Comparison of ENCODE assay signal across 1 cellular context in the genomic region with DNA sequence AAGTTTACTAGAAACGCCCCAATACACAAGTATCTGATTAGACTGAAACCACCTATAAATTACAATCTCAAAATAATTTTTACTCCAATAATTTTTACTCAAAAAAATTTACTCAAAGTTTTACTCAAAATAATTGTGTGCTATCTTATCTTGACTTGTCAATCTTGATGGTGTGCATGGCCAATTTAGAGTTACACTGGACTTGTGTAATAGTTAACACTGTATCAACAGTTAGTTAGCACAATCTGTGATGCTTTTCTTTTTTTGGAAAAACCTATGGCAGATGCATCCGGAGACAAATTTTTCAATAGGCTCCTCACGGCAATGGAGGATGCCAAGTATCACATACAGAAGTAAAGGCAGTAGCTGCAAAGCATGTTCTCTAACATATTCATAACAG.
TF ChIP-seq lines count a peak whose summit lies in the region.

No MANE protein-coding gene starts in this region.

TF ChIP-seq in K562, 482 proteins besides CTCF, POLR2A, EP300 and RAD21 (continued from another document and continues in another):
- TF ChIP-seq, protein P1, sequence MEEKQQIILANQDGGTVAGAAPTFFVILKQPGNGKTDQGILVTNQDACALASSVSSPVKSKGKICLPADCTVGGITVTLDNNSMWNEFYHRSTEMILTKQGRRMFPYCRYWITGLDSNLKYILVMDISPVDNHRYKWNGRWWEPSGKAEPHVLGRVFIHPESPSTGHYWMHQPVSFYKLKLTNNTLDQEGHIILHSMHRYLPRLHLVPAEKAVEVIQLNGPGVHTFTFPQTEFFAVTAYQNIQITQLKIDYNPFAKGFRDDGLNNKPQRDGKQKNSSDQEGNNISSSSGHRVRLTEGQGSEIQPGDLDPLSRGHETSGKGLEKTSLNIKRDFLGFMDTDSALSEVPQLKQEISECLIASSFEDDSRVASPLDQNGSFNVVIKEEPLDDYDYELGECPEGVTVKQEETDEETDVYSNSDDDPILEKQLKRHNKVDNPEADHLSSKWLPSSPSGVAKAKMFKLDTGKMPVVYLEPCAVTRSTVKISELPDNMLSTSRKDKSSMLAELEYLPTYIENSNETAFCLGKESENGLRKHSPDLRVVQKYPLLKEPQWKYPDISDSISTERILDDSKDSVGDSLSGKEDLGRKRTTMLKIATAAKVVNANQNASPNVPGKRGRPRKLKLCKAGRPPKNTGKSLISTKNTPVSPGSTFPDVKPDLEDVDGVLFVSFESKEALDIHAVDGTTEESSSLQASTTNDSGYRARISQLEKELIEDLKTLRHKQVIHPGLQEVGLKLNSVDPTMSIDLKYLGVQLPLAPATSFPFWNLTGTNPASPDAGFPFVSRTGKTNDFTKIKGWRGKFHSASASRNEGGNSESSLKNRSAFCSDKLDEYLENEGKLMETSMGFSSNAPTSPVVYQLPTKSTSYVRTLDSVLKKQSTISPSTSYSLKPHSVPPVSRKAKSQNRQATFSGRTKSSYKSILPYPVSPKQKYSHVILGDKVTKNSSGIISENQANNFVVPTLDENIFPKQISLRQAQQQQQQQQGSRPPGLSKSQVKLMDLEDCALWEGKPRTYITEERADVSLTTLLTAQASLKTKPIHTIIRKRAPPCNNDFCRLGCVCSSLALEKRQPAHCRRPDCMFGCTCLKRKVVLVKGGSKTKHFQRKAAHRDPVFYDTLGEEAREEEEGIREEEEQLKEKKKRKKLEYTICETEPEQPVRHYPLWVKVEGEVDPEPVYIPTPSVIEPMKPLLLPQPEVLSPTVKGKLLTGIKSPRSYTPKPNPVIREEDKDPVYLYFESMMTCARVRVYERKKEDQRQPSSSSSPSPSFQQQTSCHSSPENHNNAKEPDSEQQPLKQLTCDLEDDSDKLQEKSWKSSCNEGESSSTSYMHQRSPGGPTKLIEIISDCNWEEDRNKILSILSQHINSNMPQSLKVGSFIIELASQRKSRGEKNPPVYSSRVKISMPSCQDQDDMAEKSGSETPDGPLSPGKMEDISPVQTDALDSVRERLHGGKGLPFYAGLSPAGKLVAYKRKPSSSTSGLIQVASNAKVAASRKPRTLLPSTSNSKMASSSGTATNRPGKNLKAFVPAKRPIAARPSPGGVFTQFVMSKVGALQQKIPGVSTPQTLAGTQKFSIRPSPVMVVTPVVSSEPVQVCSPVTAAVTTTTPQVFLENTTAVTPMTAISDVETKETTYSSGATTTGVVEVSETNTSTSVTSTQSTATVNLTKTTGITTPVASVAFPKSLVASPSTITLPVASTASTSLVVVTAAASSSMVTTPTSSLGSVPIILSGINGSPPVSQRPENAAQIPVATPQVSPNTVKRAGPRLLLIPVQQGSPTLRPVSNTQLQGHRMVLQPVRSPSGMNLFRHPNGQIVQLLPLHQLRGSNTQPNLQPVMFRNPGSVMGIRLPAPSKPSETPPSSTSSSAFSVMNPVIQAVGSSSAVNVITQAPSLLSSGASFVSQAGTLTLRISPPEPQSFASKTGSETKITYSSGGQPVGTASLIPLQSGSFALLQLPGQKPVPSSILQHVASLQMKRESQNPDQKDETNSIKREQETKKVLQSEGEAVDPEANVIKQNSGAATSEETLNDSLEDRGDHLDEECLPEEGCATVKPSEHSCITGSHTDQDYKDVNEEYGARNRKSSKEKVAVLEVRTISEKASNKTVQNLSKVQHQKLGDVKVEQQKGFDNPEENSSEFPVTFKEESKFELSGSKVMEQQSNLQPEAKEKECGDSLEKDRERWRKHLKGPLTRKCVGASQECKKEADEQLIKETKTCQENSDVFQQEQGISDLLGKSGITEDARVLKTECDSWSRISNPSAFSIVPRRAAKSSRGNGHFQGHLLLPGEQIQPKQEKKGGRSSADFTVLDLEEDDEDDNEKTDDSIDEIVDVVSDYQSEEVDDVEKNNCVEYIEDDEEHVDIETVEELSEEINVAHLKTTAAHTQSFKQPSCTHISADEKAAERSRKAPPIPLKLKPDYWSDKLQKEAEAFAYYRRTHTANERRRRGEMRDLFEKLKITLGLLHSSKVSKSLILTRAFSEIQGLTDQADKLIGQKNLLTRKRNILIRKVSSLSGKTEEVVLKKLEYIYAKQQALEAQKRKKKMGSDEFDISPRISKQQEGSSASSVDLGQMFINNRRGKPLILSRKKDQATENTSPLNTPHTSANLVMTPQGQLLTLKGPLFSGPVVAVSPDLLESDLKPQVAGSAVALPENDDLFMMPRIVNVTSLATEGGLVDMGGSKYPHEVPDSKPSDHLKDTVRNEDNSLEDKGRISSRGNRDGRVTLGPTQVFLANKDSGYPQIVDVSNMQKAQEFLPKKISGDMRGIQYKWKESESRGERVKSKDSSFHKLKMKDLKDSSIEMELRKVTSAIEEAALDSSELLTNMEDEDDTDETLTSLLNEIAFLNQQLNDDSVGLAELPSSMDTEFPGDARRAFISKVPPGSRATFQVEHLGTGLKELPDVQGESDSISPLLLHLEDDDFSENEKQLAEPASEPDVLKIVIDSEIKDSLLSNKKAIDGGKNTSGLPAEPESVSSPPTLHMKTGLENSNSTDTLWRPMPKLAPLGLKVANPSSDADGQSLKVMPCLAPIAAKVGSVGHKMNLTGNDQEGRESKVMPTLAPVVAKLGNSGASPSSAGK (IDR thresholded peaks at IDR 0.05), result no peak
- TF ChIP-seq, protein P2, sequence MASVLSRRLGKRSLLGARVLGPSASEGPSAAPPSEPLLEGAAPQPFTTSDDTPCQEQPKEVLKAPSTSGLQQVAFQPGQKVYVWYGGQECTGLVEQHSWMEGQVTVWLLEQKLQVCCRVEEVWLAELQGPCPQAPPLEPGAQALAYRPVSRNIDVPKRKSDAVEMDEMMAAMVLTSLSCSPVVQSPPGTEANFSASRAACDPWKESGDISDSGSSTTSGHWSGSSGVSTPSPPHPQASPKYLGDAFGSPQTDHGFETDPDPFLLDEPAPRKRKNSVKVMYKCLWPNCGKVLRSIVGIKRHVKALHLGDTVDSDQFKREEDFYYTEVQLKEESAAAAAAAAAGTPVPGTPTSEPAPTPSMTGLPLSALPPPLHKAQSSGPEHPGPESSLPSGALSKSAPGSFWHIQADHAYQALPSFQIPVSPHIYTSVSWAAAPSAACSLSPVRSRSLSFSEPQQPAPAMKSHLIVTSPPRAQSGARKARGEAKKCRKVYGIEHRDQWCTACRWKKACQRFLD (CRISPR knock-in tag; IDR thresholded peaks at IDR 0.05), result no peak
- TF ChIP-seq ZNF561 (CRISPR knock-in tag; conservative IDR thresholded peaks at IDR 0.05) (no peak), PPARD (CRISPR knock-in tag; IDR thresholded peaks at IDR 0.05) (no peak), MEIS2 (IDR thresholded peaks at IDR 0.05; ENCODE audit: partially characterized antibody) (peak; percentile 93), GABPA (tag; conservative IDR thresholded peaks at IDR 0.05; ENCODE audit: low read depth) (no peak), MCM7 (IDR thresholded peaks at IDR 0.05) (no peak), PHTF2 (CRISPR knock-in tag; IDR thresholded peaks at IDR 0.05) (no peak), ZNF3 (CRISPR knock-in tag; IDR thresholded peaks at IDR 0.05) (no peak), MTA1 (IDR thresholded peaks at IDR 0.05; ENCODE audit: borderline replicate concordance) (no peak), FOXK1 (CRISPR knock-in tag; IDR thresholded peaks at IDR 0.05; ENCODE audit: borderline replicate concordance) (no peak), NCOA1 (IDR thresholded peaks at IDR 0.05; ENCODE audit: low read depth) (no peak)
- TF ChIP-seq, protein P3, sequence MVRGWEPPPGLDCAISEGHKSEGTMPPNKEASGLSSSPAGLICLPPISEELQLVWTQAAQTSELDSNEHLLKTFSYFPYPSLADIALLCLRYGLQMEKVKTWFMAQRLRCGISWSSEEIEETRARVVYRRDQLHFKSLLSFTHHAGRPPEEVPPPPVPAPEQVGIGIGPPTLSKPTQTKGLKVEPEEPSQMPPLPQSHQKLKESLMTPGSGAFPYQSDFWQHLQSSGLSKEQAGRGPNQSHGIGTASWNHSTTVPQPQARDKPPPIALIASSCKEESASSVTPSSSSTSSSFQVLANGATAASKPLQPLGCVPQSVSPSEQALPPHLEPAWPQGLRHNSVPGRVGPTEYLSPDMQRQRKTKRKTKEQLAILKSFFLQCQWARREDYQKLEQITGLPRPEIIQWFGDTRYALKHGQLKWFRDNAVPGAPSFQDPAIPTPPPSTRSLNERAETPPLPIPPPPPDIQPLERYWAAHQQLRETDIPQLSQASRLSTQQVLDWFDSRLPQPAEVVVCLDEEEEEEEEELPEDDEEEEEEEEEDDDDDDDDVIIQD (CRISPR knock-in tag; IDR thresholded peaks at IDR 0.05), result no peak
- TF ChIP-seq, protein P4, sequence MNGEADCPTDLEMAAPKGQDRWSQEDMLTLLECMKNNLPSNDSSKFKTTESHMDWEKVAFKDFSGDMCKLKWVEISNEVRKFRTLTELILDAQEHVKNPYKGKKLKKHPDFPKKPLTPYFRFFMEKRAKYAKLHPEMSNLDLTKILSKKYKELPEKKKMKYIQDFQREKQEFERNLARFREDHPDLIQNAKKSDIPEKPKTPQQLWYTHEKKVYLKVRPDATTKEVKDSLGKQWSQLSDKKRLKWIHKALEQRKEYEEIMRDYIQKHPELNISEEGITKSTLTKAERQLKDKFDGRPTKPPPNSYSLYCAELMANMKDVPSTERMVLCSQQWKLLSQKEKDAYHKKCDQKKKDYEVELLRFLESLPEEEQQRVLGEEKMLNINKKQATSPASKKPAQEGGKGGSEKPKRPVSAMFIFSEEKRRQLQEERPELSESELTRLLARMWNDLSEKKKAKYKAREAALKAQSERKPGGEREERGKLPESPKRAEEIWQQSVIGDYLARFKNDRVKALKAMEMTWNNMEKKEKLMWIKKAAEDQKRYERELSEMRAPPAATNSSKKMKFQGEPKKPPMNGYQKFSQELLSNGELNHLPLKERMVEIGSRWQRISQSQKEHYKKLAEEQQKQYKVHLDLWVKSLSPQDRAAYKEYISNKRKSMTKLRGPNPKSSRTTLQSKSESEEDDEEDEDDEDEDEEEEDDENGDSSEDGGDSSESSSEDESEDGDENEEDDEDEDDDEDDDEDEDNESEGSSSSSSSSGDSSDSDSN (IDR thresholded peaks at IDR 0.05; ENCODE audit: borderline replicate concordance in 1 of 2, low read depth in 2 of 2, low read length in 2 of 2), result no peak
- TF ChIP-seq, protein P5, sequence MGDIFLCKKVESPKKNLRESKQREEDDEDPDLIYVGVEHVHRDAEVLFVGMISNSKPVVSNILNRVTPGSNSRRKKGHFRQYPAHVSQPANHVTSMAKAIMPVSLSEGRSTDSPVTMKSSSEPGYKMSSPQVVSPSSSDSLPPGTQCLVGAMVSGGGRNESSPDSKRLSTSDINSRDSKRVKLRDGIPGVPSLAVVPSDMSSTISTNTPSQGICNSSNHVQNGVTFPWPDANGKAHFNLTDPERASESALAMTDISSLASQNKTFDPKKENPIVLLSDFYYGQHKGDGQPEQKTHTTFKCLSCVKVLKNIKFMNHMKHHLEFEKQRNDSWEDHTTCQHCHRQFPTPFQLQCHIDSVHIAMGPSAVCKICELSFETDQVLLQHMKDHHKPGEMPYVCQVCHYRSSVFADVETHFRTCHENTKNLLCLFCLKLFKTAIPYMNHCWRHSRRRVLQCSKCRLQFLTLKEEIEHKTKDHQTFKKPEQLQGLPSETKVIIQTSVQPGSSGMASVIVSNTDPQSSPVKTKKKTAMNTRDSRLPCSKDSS (IDR thresholded peaks at IDR 0.05; ENCODE audit: low read depth, partially characterized antibody), result no peak
- TF ChIP-seq, protein P6, sequence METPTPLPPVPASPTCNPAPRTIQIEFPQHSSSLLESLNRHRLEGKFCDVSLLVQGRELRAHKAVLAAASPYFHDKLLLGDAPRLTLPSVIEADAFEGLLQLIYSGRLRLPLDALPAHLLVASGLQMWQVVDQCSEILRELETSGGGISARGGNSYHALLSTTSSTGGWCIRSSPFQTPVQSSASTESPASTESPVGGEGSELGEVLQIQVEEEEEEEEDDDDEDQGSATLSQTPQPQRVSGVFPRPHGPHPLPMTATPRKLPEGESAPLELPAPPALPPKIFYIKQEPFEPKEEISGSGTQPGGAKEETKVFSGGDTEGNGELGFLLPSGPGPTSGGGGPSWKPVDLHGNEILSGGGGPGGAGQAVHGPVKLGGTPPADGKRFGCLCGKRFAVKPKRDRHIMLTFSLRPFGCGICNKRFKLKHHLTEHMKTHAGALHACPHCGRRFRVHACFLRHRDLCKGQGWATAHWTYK (CRISPR knock-in tag; IDR thresholded peaks at IDR 0.05), result no peak
- TF ChIP-seq, protein P7, sequence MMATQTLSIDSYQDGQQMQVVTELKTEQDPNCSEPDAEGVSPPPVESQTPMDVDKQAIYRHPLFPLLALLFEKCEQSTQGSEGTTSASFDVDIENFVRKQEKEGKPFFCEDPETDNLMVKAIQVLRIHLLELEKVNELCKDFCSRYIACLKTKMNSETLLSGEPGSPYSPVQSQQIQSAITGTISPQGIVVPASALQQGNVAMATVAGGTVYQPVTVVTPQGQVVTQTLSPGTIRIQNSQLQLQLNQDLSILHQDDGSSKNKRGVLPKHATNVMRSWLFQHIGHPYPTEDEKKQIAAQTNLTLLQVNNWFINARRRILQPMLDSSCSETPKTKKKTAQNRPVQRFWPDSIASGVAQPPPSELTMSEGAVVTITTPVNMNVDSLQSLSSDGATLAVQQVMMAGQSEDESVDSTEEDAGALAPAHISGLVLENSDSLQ (IDR thresholded peaks at IDR 0.05), result peak; percentile 67
- TF ChIP-seq, protein P8, sequence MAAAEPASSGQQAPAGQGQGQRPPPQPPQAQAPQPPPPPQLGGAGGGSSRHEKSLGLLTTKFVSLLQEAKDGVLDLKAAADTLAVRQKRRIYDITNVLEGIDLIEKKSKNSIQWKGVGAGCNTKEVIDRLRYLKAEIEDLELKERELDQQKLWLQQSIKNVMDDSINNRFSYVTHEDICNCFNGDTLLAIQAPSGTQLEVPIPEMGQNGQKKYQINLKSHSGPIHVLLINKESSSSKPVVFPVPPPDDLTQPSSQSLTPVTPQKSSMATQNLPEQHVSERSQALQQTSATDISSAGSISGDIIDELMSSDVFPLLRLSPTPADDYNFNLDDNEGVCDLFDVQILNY (CRISPR knock-in tag; IDR thresholded peaks at IDR 0.05), result no peak
- TF ChIP-seq, protein P9, sequence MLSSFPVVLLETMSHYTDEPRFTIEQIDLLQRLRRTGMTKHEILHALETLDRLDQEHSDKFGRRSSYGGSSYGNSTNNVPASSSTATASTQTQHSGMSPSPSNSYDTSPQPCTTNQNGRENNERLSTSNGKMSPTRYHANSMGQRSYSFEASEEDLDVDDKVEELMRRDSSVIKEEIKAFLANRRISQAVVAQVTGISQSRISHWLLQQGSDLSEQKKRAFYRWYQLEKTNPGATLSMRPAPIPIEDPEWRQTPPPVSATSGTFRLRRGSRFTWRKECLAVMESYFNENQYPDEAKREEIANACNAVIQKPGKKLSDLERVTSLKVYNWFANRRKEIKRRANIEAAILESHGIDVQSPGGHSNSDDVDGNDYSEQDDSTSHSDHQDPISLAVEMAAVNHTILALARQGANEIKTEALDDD (IDR thresholded peaks at IDR 0.05), result peak; percentile 72
- TF ChIP-seq, protein P10, sequence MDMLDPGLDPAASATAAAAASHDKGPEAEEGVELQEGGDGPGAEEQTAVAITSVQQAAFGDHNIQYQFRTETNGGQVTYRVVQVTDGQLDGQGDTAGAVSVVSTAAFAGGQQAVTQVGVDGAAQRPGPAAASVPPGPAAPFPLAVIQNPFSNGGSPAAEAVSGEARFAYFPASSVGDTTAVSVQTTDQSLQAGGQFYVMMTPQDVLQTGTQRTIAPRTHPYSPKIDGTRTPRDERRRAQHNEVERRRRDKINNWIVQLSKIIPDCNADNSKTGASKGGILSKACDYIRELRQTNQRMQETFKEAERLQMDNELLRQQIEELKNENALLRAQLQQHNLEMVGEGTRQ (CRISPR knock-in tag; IDR thresholded peaks at IDR 0.05), result no peak
